ENCODE assay signal across 2 cellular contexts in the genomic region with DNA sequence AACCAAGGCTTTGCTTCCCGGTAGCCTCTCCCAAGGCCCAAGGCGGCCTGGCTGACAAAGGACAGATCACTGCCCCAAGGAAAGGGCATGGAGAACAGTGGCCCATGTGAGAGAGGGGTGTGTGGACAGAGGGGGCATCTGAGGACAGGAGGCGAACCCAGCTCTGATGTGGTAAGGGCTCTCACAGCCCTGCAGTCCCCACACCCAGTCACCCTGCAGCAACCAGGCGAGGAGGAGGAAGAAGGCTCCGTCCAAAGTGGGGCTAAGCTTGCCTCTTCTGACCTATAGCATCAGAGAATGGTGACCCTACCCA.
TF ChIP-seq lines count a peak whose summit lies in the region.

No MANE protein-coding gene starts in this region.

TF ChIP-seq in SK-N-SH, 30 proteins besides CTCF, POLR2A, EP300 and RAD21 (continued from another document):
- TF ChIP-seq POLR2AphosphoS5 (IDR thresholded peaks at IDR 0.05; ENCODE audit: low read depth, low read length), result no peak
- TF ChIP-seq, protein P1, sequence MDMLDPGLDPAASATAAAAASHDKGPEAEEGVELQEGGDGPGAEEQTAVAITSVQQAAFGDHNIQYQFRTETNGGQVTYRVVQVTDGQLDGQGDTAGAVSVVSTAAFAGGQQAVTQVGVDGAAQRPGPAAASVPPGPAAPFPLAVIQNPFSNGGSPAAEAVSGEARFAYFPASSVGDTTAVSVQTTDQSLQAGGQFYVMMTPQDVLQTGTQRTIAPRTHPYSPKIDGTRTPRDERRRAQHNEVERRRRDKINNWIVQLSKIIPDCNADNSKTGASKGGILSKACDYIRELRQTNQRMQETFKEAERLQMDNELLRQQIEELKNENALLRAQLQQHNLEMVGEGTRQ (IDR thresholded peaks at IDR 0.05; ENCODE audit: borderline replicate concordance, low read depth, low read length), result no peak
- no peak for TF ChIP-seq MXI1 (IDR thresholded peaks at IDR 0.05; ENCODE audit: low read depth, low read length)
- TF ChIP-seq TAF1 (IDR thresholded peaks at IDR 0.05; ENCODE audit: borderline replicate concordance, low read depth, low read length), result no peak
- TF ChIP-seq, protein P2, sequence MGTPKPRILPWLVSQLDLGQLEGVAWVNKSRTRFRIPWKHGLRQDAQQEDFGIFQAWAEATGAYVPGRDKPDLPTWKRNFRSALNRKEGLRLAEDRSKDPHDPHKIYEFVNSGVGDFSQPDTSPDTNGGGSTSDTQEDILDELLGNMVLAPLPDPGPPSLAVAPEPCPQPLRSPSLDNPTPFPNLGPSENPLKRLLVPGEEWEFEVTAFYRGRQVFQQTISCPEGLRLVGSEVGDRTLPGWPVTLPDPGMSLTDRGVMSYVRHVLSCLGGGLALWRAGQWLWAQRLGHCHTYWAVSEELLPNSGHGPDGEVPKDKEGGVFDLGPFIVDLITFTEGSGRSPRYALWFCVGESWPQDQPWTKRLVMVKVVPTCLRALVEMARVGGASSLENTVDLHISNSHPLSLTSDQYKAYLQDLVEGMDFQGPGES (IDR thresholded peaks at IDR 0.05; ENCODE audit: low read depth, low read length), result no peak
- no peak for TF ChIP-seq TCF12 (IDR thresholded peaks at IDR 0.05)
- no peak for TF ChIP-seq GATA2 (CRISPR knock-in tag; IDR thresholded peaks at IDR 0.05)
- TF ChIP-seq, protein P3, sequence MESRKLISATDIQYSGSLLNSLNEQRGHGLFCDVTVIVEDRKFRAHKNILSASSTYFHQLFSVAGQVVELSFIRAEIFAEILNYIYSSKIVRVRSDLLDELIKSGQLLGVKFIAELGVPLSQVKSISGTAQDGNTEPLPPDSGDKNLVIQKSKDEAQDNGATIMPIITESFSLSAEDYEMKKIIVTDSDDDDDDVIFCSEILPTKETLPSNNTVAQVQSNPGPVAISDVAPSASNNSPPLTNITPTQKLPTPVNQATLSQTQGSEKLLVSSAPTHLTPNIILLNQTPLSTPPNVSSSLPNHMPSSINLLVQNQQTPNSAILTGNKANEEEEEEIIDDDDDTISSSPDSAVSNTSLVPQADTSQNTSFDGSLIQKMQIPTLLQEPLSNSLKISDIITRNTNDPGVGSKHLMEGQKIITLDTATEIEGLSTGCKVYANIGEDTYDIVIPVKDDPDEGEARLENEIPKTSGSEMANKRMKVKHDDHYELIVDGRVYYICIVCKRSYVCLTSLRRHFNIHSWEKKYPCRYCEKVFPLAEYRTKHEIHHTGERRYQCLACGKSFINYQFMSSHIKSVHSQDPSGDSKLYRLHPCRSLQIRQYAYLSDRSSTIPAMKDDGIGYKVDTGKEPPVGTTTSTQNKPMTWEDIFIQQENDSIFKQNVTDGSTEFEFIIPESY (IDR thresholded peaks at IDR 0.05; ENCODE audit: borderline replicate concordance, low read depth), result no peak
- no peak for TF ChIP-seq FOXM1 (IDR thresholded peaks at IDR 0.05; ENCODE audit: low read depth)
- TF ChIP-seq, protein P4, sequence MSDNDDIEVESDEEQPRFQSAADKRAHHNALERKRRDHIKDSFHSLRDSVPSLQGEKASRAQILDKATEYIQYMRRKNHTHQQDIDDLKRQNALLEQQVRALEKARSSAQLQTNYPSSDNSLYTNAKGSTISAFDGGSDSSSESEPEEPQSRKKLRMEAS (IDR thresholded peaks at IDR 0.05; ENCODE audit: low read depth), result no peak
- no peak for TF ChIP-seq RFX5 (IDR thresholded peaks at IDR 0.05; ENCODE audit: low read length)
TF ChIP-seq in SK-N-SH: peak in this region for 0.

TF ChIP-seq in SK-N-SH treated with all-trans-retinoic acid at 6 μM for 48 hours, 23 proteins besides CTCF, POLR2A, EP300 and RAD21 (continued from another document):
- TF ChIP-seq, protein P5, sequence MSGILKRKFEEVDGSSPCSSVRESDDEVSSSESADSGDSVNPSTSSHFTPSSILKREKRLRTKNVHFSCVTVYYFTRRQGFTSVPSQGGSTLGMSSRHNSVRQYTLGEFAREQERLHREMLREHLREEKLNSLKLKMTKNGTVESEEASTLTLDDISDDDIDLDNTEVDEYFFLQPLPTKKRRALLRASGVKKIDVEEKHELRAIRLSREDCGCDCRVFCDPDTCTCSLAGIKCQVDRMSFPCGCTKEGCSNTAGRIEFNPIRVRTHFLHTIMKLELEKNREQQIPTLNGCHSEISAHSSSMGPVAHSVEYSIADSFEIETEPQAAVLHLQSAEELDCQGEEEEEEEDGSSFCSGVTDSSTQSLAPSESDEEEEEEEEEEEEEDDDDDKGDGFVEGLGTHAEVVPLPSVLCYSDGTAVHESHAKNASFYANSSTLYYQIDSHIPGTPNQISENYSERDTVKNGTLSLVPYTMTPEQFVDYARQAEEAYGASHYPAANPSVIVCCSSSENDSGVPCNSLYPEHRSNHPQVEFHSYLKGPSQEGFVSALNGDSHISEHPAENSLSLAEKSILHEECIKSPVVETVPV (CRISPR knock-in tag; IDR thresholded peaks at IDR 0.05), result no peak
- TF ChIP-seq ZNF8 (CRISPR knock-in tag; IDR thresholded peaks at IDR 0.05), result no peak
- TF ChIP-seq TCF4 (CRISPR knock-in tag; IDR thresholded peaks at IDR 0.05; ENCODE audit: borderline replicate concordance), result no peak
- no peak for TF ChIP-seq BACH2 (CRISPR knock-in tag; IDR thresholded peaks at IDR 0.05; ENCODE audit: borderline replicate concordance)
- no peak for TF ChIP-seq ZFP30 (CRISPR knock-in tag; IDR thresholded peaks at IDR 0.05)
- TF ChIP-seq ZC3H10 (CRISPR knock-in tag; IDR thresholded peaks at IDR 0.05), result no peak
- no peak for TF ChIP-seq RARB (CRISPR knock-in tag; IDR thresholded peaks at IDR 0.05)
- TF ChIP-seq, protein P6, sequence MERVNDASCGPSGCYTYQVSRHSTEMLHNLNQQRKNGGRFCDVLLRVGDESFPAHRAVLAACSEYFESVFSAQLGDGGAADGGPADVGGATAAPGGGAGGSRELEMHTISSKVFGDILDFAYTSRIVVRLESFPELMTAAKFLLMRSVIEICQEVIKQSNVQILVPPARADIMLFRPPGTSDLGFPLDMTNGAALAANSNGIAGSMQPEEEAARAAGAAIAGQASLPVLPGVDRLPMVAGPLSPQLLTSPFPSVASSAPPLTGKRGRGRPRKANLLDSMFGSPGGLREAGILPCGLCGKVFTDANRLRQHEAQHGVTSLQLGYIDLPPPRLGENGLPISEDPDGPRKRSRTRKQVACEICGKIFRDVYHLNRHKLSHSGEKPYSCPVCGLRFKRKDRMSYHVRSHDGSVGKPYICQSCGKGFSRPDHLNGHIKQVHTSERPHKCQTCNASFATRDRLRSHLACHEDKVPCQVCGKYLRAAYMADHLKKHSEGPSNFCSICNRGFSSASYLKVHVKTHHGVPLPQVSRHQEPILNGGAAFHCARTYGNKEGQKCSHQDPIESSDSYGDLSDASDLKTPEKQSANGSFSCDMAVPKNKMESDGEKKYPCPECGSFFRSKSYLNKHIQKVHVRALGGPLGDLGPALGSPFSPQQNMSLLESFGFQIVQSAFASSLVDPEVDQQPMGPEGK (CRISPR knock-in tag; IDR thresholded peaks at IDR 0.05; ENCODE audit: borderline replicate concordance), result no peak
- no peak for TF ChIP-seq CSDC2 (CRISPR knock-in tag; IDR thresholded peaks at IDR 0.05)
- no peak for TF ChIP-seq TOX (CRISPR knock-in tag; IDR thresholded peaks at IDR 0.05; ENCODE audit: borderline replicate concordance)
- TF ChIP-seq PPARA (CRISPR knock-in tag; IDR thresholded peaks at IDR 0.05; ENCODE audit: borderline replicate concordance), result no peak
- TF ChIP-seq OSR1 (CRISPR knock-in tag; IDR thresholded peaks at IDR 0.05), result no peak
- no peak for TF ChIP-seq ZFP3 (CRISPR knock-in tag; IDR thresholded peaks at IDR 0.05)
- no peak for TF ChIP-seq ZNF565 (CRISPR knock-in tag; conservative IDR thresholded peaks at IDR 0.05; ENCODE audit: low read depth)
- no peak for TF ChIP-seq ISL1 (CRISPR knock-in tag; IDR thresholded peaks at IDR 0.05)
